Comparison of ENCODE assay signal across 8 cellular contexts in genomic region chr11:449889-450808, GRCh38. TPM values are rescaled to one million over a fixed set of nuclear protein-coding genes. Genes with fewer than 3 reads are reported as not detected.
A peak's percentile ranks its signal among the peaks of the same experiment; 100 is the strongest.
DNase-seq lines count a peak whose midpoint lies in the region; ATAC-seq and TF ChIP-seq lines count a peak whose summit lies in the region.

TSS of gene PTDSS2 (plus strand) at chr11:450279. CDS start at chr11:450456, 177 bp downstream.

- intact Hi-C loops in uterus (cut with DNase I; ENCODE audit: low total_unique reads) = no loop called here

- H3K27ac Mint-ChIP-seq in T-helper 1 cell treated with Interleukin-12 subunit alpha and Interleukin-12 subunit beta and Interleukin-4 antibody, amounts not matched to agents 30 μg/mL and 1 μg/mL, for 36 hours = peak within 1 kb of the TSS; percentile 88

- no peaks in the 10 kb centered on the region for H3K27me3 Mint-ChIP-seq in T-helper 1 cell treated with Interleukin-12 subunit alpha and Interleukin-12 subunit beta and Interleukin-4 antibody, amounts not matched to agents 30 μg/mL and 1 μg/mL, for 36 hours (ENCODE audit: low read depth)

- no peaks in the 10 kb centered on the region for H3K9me3 ChIP-seq in right atrium auricular region
- no peaks in the 10 kb centered on the region for H3K9me3 ChIP-seq in uterus

- peaks cover 14% of the 10 kb centered on the region for H3K4me1 Mint-ChIP-seq in T-helper 1 cell treated with Interleukin-12 subunit alpha and Interleukin-12 subunit beta and Interleukin-4 antibody, amounts not matched to agents 30 μg/mL and 1 μg/mL, for 36 hours (ENCODE audit: low read depth)

- TF ChIP-seq CTCF in GM13977 (IDR thresholded peaks at IDR 0.05; ENCODE audit: extremely low read depth, insufficient read depth, missing control alignments) (no peak), right atrium auricular region (IDR thresholded peaks at IDR 0.05) (no peak), uterus (IDR thresholded peaks at IDR 0.05) (peak in 2 of 4 experiments; percentile 20 to 59)

- DNase-seq in GM13977 (ENCODE audit: low spot score) (peak; percentile 98), NCI-H1694 (lab: John Stamatoyannopoulos, UW) (peak; percentile 76), amniotic stem cell (lab: John Stamatoyannopoulos, UW) (peak; percentile 93), right atrium auricular region (ENCODE audit: low spot score) (peak; percentile 97), pulmonary artery endothelial cell (ENCODE audit: low read depth, low spot score) (peak; percentile 86), uterus (peak; percentile 95 to 97)

- H3K4me3 ChIP-seq in right atrium auricular region (peak within 1 kb of the TSS; percentile 61 to 91), uterus (peak within 1 kb of the TSS; percentile 52 to 96)

- H3K36me3 ChIP-seq in right atrium auricular region (peaks cover 16% of the 10 kb centered on the region), uterus (no peaks in the 10 kb centered on the region)

- no peaks in the 10 kb centered on the region for H3K27me3 ChIP-seq in right atrium auricular region
- H3K27me3 ChIP-seq in uterus = no peaks in the 10 kb centered on the region

- H3K36me3 Mint-ChIP-seq in T-helper 1 cell treated with Interleukin-12 subunit alpha and Interleukin-12 subunit beta and Interleukin-4 antibody, amounts not matched to agents 30 μg/mL and 1 μg/mL, for 36 hours (ENCODE audit: low read depth) = peaks cover 11% of the 10 kb centered on the region

- H3K4me3 Mint-ChIP-seq in T-helper 1 cell treated with Interleukin-12 subunit alpha and Interleukin-12 subunit beta and Interleukin-4 antibody, amounts not matched to agents 30 μg/mL and 1 μg/mL, for 36 hours = peak within 1 kb of the TSS; percentile 92

- in situ Hi-C loops in GM13977 (cut with MboI; ENCODE audit: low pct_unique_long_range_greater_than_20kb, low sequenced_read_pairs, unreplicated experiment) = no loop called here

- H3K27ac ChIP-seq in right atrium auricular region (peak within 1 kb of the TSS; percentile 91 to 93), uterus (peak within 1 kb of the TSS; percentile 83 to 92)

- TF ChIP-seq POLR2A in uterus (IDR thresholded peaks at IDR 0.05) = peak; percentile 80 to 86

- no peaks in the 10 kb centered on the region for H3K9me3 Mint-ChIP-seq in T-helper 1 cell treated with Interleukin-12 subunit alpha and Interleukin-12 subunit beta and Interleukin-4 antibody, amounts not matched to agents 30 μg/mL and 1 μg/mL, for 36 hours

- peak; percentile 68 for ATAC-seq in HG02884 (IDR thresholded peaks at IDR 0.05; ENCODE audit: unreplicated experiment)

- H3K4me1 ChIP-seq in right atrium auricular region (peaks cover 4 to 42% of the 10 kb centered on the region in 2 donors), uterus (peaks cover 0 to 5% of the 10 kb centered on the region in 2 donors)

RNA-seq across cellular contexts. Expression of gene PTDSS2, which starts in this region (rescaled TPM):
- total RNA-seq in right atrium auricular region (10 to 100 TPM; 26.8 to 32.5 TPM), pulmonary artery endothelial cell (32.1 and 39.7 TPM in 2 replicates), uterus (10 to 100 TPM; 20.7 to 43.7 (median 22.8) TPM)

Comparison
In these comparisons a context has a peak if more than half of its experiments do, and no peak if none do; other contexts are left out.
1. Peak in every context shown above with its lines: DNase-seq, ATAC-seq, H3K4me3 ChIP-seq and H3K27ac ChIP-seq.